ENCODE assay signal across 8 cellular contexts in genomic region chr4:158170691-158171455, GRCh38. TPM values are rescaled to one million over a fixed set of nuclear protein-coding genes. Genes with fewer than 3 reads are reported as not detected.
DNase-seq lines count a peak whose midpoint lies in the region; ATAC-seq and TF ChIP-seq lines count a peak whose summit lies in the region.

No MANE protein-coding gene starts in this region.

- no CpG with 5 or more reads among the region's 38 CpGs for WGBS in gastroesophageal sphincter (ENCODE audit: low coverage in 1 of 2), 2 donors

- TF ChIP-seq CTCF in WERI-Rb-1 (IDR thresholded peaks at IDR 0.05; ENCODE audit: low read depth, low read length) (peak; percentile 85), gastroesophageal sphincter (IDR thresholded peaks at IDR 0.05) (peak in 3 of 4 experiments; percentile 39 to 60 (median 47))

- no peak for TF ChIP-seq POLR2A in gastroesophageal sphincter (IDR thresholded peaks at IDR 0.05)

- H3K9ac ChIP-seq in rectal smooth muscle tissue (ENCODE audit: low read length): peak overlapping the region; percentile 58

- peak; percentile 83 for DNase-seq in A172 (ENCODE audit: low spot score)
- peak; percentile 18 for DNase-seq in WERI-Rb-1
- DNase-seq in cerebellar nuclear complex (lab: John Stamatoyannopoulos, UW): no peak

- no peaks in the 10 kb centered on the region for H3K9me3 ChIP-seq in WERI-Rb-1 (ENCODE audit: severe bottlenecking)
- no peaks in the 10 kb centered on the region for H3K9me3 ChIP-seq in gastroesophageal sphincter

- H3K27me3 ChIP-seq in WERI-Rb-1 (ENCODE audit: insufficient read depth, low read depth, severe bottlenecking): no peaks in the 10 kb centered on the region
- no peaks in the 10 kb centered on the region for H3K27me3 ChIP-seq in gastroesophageal sphincter
- no peaks in the 10 kb centered on the region for H3K27me3 ChIP-seq in rectal smooth muscle tissue (ENCODE audit: control insufficient read depth, insufficient read depth, low read length)

- ATAC-seq in GM18909 (IDR thresholded peaks at IDR 0.05; ENCODE audit: poor library complexity, unreplicated experiment) (peak; percentile 57), gastroesophageal sphincter (peak; percentile 51), HG02588 (IDR thresholded peaks at IDR 0.05; ENCODE audit: unreplicated experiment) (no peak), GM18873 (IDR thresholded peaks at IDR 0.05; ENCODE audit: low FRiP score, unreplicated experiment) (no peak)

- H3K4me3 ChIP-seq in WERI-Rb-1 (ENCODE audit: low read depth, low read length): no peak overlapping the region
- H3K4me3 ChIP-seq in gastroesophageal sphincter: peak overlapping the region; percentile 31 to 58
- peak overlapping the region; percentile 72 for H3K4me3 ChIP-seq in rectal smooth muscle tissue (ENCODE audit: low read length)

- no peak for TF ChIP-seq EP300 in gastroesophageal sphincter (IDR thresholded peaks at IDR 0.05)

- no peaks in the 10 kb centered on the region for H3K36me3 ChIP-seq in WERI-Rb-1
- H3K36me3 ChIP-seq in gastroesophageal sphincter: no peaks in the 10 kb centered on the region
- no peaks in the 10 kb centered on the region for H3K36me3 ChIP-seq in rectal smooth muscle tissue (ENCODE audit: control insufficient read depth, insufficient read depth, low read length)

- H3K4me1 ChIP-seq in gastroesophageal sphincter (peaks cover 0 to 39% (median 0%) of the 10 kb centered on the region in 3 donors), rectal smooth muscle tissue (ENCODE audit: control insufficient read depth, insufficient read depth, low read length) (peaks cover 2% of the 10 kb centered on the region)

- H3K27ac ChIP-seq in WERI-Rb-1 (peak overlapping the region; percentile 78), gastroesophageal sphincter (peak overlapping the region in 3 of 4 donors; percentile 71 to 84 (median 83)), rectal smooth muscle tissue (ENCODE audit: low read depth, low read length) (peak overlapping the region; percentile 84)

RNA-seq across cellular contexts. Expression of gene GASK1B, which starts 2.0 kb away (rescaled TPM):
- total RNA-seq in A172 (2014; rRNA removed; shearing (Covaris generic)): 217 and 238 TPM in 2 replicates
- total RNA-seq in gastroesophageal sphincter: 10 to 100 TPM; 33.8 to 66.6 (median 42.0) TPM

RNA-seq across cellular contexts. Expression of gene TMEM144, which starts 39.4 kb away (rescaled TPM):
- total RNA-seq in A172 (2014; rRNA removed; shearing (Covaris generic)): 5.4 and 7.4 TPM in 2 replicates
- total RNA-seq in gastroesophageal sphincter: 10 to 100 TPM in 1 of 4 donors, 1 to 10 TPM in 3; 3.9 to 13.4 (median 6.3) TPM

Comparison
In these comparisons a context has a peak if more than half of its experiments do, and no peak if none do; other contexts are left out.
1. DNase-seq: peak in A172 (single experiment) and WERI-Rb-1 (single experiment); none in cerebellar nuclear complex (0 of 2).
2. ATAC-seq: peak in GM18909 (single experiment) and gastroesophageal sphincter (single experiment); none in HG02588 (single experiment) and GM18873 (single experiment).
3. Peak in every context shown above with its lines, with median percentiles within 50 percentile points of each other: H3K27ac ChIP-seq.